In genomic region chr10:130301026-130301892, GRCh38 we compare ENCODE assay signal across 8 cellular contexts.
DNase-seq lines count a peak whose midpoint lies in the region; ATAC-seq and TF ChIP-seq lines count a peak whose summit lies in the region.

No MANE protein-coding gene starts in this region.

- peaks cover 44% of the 10 kb centered on the region for H3K9me3 Mint-ChIP-seq in activated naive CD4-positive, alpha-beta T cell treated with anti-CD3 and anti-CD28 coated beads, Interleukin-2, amount 50 U/mL, for 24 hours

- peak overlapping the region; percentile 76 for H3K27ac Mint-ChIP-seq in activated naive CD4-positive, alpha-beta T cell treated with anti-CD3 and anti-CD28 coated beads, Interleukin-2, amount 50 U/mL, for 24 hours

- H3K4me2 ChIP-seq in hepatocyte: no peak overlapping the region

- H3K9me3 ChIP-seq in mononuclear cell (ENCODE audit: low read depth, low read length) (peaks cover 15% of the 10 kb centered on the region), hepatocyte (ENCODE audit: low read depth) (peaks cover 5% of the 10 kb centered on the region)

- peaks cover 3% of the 10 kb centered on the region for H3K27me3 Mint-ChIP-seq in activated naive CD4-positive, alpha-beta T cell treated with anti-CD3 and anti-CD28 coated beads, Interleukin-2, amount 50 U/mL, for 24 hours

- H4K20me1 ChIP-seq in hepatocyte (ENCODE audit: insufficient read depth, poor library complexity, severe bottlenecking): no peaks in the 10 kb centered on the region

- no peaks in the 10 kb centered on the region for H3K27me3 ChIP-seq in mononuclear cell (ENCODE audit: insufficient read depth, low read length)
- no peaks in the 10 kb centered on the region for H3K27me3 ChIP-seq in hepatocyte

- H3K9me2 ChIP-seq in hepatocyte (replicated peaks; ENCODE audit: insufficient read depth): no peaks in the 10 kb centered on the region

- peaks cover 21% of the 10 kb centered on the region for H3K36me3 Mint-ChIP-seq in activated naive CD4-positive, alpha-beta T cell treated with anti-CD3 and anti-CD28 coated beads, Interleukin-2, amount 50 U/mL, for 24 hours

- H3K4me1 Mint-ChIP-seq in activated naive CD4-positive, alpha-beta T cell treated with anti-CD3 and anti-CD28 coated beads, Interleukin-2, amount 50 U/mL, for 24 hours: peaks cover 8% of the 10 kb centered on the region

- DNase-seq in RKO (ENCODE audit: low spot score) (peak; percentile 88), hepatocyte (ENCODE audit: low spot score) (no peak), Kasumi-1 (lab: John Stamatoyannopoulos, UW) (no peak), NCI-H2107 (lab: John Stamatoyannopoulos, UW) (no peak)
- peak; percentile 67 for DNase-seq in stimulated activated naive CD4-positive, alpha-beta T cell treated with Interleukin-2 at 50 U/mL for 16 hours (lab: John Stamatoyannopoulos, UW)

- H3K4me3 ChIP-seq in mononuclear cell (ENCODE audit: low read length): peak overlapping the region; percentile 48
- no peak overlapping the region for H3K4me3 ChIP-seq in hepatocyte

- no peak overlapping the region for H3K27ac ChIP-seq in hepatocyte

- TF ChIP-seq CTCF in hepatocyte (IDR thresholded peaks at IDR 0.05; ENCODE audit: poor library complexity): no peak

- H2AFZ ChIP-seq in hepatocyte: no peak overlapping the region

- 96% methylated on average over 47 of the region's 54 CpGs for WGBS in hepatocyte (ENCODE audit: low lambda C conversion rate, missing lambda C conversion rate)

- peak; percentile 57 for ATAC-seq in GM21381 (IDR thresholded peaks at IDR 0.05; ENCODE audit: unreplicated experiment)

- H3K36me3 ChIP-seq in hepatocyte (replicated peaks; ENCODE audit: insufficient read depth, low read depth): no peaks in the 10 kb centered on the region

- peak overlapping the region; percentile 86 for H3K4me3 Mint-ChIP-seq in activated naive CD4-positive, alpha-beta T cell treated with anti-CD3 and anti-CD28 coated beads, Interleukin-2, amount 50 U/mL, for 24 hours

- H3K79me2 ChIP-seq in hepatocyte: no peaks in the 10 kb centered on the region

- peaks cover 3% of the 10 kb centered on the region for H3K4me1 ChIP-seq in mononuclear cell (ENCODE audit: insufficient read depth, low read length)
- no peaks in the 10 kb centered on the region for H3K4me1 ChIP-seq in hepatocyte (ENCODE audit: insufficient read depth)

Comparison
In these comparisons a context has a peak if more than half of its experiments do, and no peak if none do; other contexts are left out.
1. DNase-seq: peak in RKO (single experiment) and stimulated activated naive CD4-positive, alpha-beta T cell treated with Interleukin-2 at 50 U/mL for 16 hours (single experiment); none in hepatocyte (single experiment), Kasumi-1 (0 of 2) and NCI-H2107 (single experiment).